Comparison of ENCODE assay signal across 8 cellular contexts in genomic region chr14:74251546-74252030, GRCh38. TPM values are rescaled to one million over a fixed set of nuclear protein-coding genes. Genes with fewer than 3 reads are reported as not detected.
DNase-seq lines count a peak whose midpoint lies in the region; ATAC-seq and TF ChIP-seq lines count a peak whose summit lies in the region.

No MANE protein-coding gene starts in this region.

- no peaks in the 10 kb centered on the region for H3K9me3 Mint-ChIP-seq in HFFc6

- H3K4me3 Mint-ChIP-seq in HFFc6, result peak overlapping the region; percentile 81

- H3K36me3 ChIP-seq in skeletal muscle tissue (ENCODE audit: control insufficient read depth in 3 of 3, insufficient read depth in 3 of 3, low read length in 3 of 3), result no peaks in the 10 kb centered on the region

- peaks cover 0 to 8% (median 0%) of the 10 kb centered on the region in 3 donors for H3K4me1 ChIP-seq in skeletal muscle tissue (ENCODE audit: control insufficient read depth in 3 of 3, insufficient read depth in 3 of 3, low read length in 3 of 3)

- no peaks in the 10 kb centered on the region for H3K9me3 ChIP-seq in skeletal muscle tissue (ENCODE audit: control insufficient read depth in 3 of 3, low read length in 3 of 3)

- H3K4me1 Mint-ChIP-seq in HFFc6 (ENCODE audit: low read depth), result peaks cover 7% of the 10 kb centered on the region

- H3K36me3 Mint-ChIP-seq in HFFc6 (ENCODE audit: low read depth), result no peaks in the 10 kb centered on the region

- DNase-seq in G401 (ENCODE audit: low spot score) (peak; percentile 89), HFFc6 (peak; percentile 58), NCI-H1694 (lab: John Stamatoyannopoulos, UW) (peak; percentile 93), T1000 (lab: John Stamatoyannopoulos, UW) (peak; percentile 38), astrocyte of the cerebellum (ENCODE audit: low read depth) (peak; percentile 65), hippocampal formation (lab: John Stamatoyannopoulos, UW) (peak; percentile 76 to 77)

- peak; percentile 91 for TF ChIP-seq CTCF in HFFc6 (IDR thresholded peaks at IDR 0.05)
- peak; percentile 95 for TF ChIP-seq CTCF in astrocyte of the cerebellum (IDR thresholded peaks at IDR 0.05; ENCODE audit: low read depth, low read length, missing control alignments)

- peaks cover 9 to 21% (median 10%) of the 10 kb centered on the region in 3 donors for H3K27me3 ChIP-seq in skeletal muscle tissue (ENCODE audit: control insufficient read depth in 3 of 3, insufficient read depth in 3 of 3, low read length in 3 of 3)

- H3K4me3 ChIP-seq in astrocyte of the cerebellum (ENCODE audit: low read depth, low read length) (peak overlapping the region; percentile 14), skeletal muscle tissue (ENCODE audit: low read length in 3 of 3) (peak overlapping the region in 2 of 3 donors; percentile 28 to 69)

- in situ Hi-C loops in G401 (cut with HindIII; ENCODE audit: low sequenced_read_pairs), result no loop called here
- in situ Hi-C loops in astrocyte of the cerebellum (cut with HindIII; ENCODE audit: low sequenced_read_pairs), result no loop called here

- H3K27me3 Mint-ChIP-seq in HFFc6 (ENCODE audit: insufficient read depth), result peaks cover 47% of the 10 kb centered on the region

- H3K27ac Mint-ChIP-seq in HFFc6, result no peak overlapping the region

- no peak for ATAC-seq in HG03521 (IDR thresholded peaks at IDR 0.05; ENCODE audit: unreplicated experiment)

- H3K27ac ChIP-seq in skeletal muscle tissue (ENCODE audit: low read depth, low read length), result no peak overlapping the region

- peak overlapping the region in 2 of 3 donors; percentile 24 to 55 for H3K9ac ChIP-seq in skeletal muscle tissue (ENCODE audit: low read depth in 1 of 3, low read length in 3 of 3)

RNA-seq across cellular contexts. Expression of gene VSX2, which starts 12.3 kb away (rescaled TPM):
- not detected in 2 replicates for total RNA-seq in G401 (2014; rRNA removed; shearing (Covaris generic))
- total RNA-seq in HFFc6 (2021; fragmentation: NEBNext Ultra II Directional; extraction: Animal tissue kit (Norgen Biotek cat#: 25700)), result not detected
- total RNA-seq in skeletal muscle tissue, result not detected

RNA-seq across cellular contexts. Expression of gene ABCD4, which starts 51.1 kb away (rescaled TPM):
- total RNA-seq in G401 (2014; rRNA removed; shearing (Covaris generic)), result 30.6 and 38.3 TPM in 2 replicates
- 10 to 100 TPM; 13.4 to 18.5 (median 15.7) TPM for total RNA-seq in HFFc6 (2021; fragmentation: NEBNext Ultra II Directional; extraction: Animal tissue kit (Norgen Biotek cat#: 25700))
- 28.7 TPM for total RNA-seq in skeletal muscle tissue

Comparison
In these comparisons a context has a peak if more than half of its experiments do, and no peak if none do; other contexts are left out.
1. DNase-seq: peak in every context shown above with its lines; median percentile 93 in NCI-H1694; 89 in G401; 76 in hippocampal formation; 65 in astrocyte of the cerebellum; 58 in HFFc6; 38 in T1000.